In the genomic region with DNA sequence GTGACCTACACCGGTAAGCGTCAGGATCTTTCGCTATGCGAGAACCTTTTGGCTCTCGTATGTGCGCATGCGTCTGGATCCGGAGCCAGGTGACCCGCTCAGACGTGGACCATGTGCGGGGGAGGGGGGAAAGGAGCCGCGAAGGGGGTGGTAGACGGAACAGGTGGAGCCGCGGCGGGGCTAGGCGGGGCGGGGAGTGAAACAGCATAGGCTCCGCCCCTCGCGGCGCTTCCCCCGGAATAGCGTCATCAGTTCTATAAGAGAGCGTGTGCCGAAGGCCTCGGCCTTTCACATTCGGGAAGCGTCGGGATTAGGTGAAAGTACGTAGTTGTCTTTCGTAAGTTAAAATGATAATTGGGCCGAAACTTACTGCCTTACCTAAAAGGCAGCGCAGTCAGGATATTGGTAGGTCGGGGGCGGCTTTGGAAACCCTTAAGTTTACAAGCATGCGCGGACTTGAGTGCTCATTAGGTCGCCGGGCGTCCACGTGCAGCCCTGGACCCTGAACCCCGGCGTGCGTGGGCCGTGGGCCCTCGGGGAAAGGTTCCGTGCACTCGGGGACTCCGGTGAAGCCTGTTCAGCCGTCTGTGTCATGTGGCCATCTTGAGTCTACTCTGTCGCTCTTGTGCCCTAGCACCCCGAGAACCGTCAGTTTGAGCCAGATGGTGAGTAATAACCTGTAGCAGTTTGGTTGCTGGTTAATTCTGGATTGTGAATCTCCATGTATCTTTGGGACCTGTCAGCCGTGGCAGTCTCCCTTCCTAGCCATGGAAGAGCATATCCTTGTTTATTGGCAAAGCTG, we compare ENCODE assay signal across 1 cellular context.
A peak's percentile ranks its signal among the peaks of the same experiment; 100 is the strongest.
TF ChIP-seq lines count a peak whose summit lies in the region.

No MANE protein-coding gene starts in this region.

TF ChIP-seq in WTC11, 78 proteins besides CTCF, POLR2A, EP300 and RAD21 (continued from another document and continues in another):
- TF ChIP-seq, protein P1, sequence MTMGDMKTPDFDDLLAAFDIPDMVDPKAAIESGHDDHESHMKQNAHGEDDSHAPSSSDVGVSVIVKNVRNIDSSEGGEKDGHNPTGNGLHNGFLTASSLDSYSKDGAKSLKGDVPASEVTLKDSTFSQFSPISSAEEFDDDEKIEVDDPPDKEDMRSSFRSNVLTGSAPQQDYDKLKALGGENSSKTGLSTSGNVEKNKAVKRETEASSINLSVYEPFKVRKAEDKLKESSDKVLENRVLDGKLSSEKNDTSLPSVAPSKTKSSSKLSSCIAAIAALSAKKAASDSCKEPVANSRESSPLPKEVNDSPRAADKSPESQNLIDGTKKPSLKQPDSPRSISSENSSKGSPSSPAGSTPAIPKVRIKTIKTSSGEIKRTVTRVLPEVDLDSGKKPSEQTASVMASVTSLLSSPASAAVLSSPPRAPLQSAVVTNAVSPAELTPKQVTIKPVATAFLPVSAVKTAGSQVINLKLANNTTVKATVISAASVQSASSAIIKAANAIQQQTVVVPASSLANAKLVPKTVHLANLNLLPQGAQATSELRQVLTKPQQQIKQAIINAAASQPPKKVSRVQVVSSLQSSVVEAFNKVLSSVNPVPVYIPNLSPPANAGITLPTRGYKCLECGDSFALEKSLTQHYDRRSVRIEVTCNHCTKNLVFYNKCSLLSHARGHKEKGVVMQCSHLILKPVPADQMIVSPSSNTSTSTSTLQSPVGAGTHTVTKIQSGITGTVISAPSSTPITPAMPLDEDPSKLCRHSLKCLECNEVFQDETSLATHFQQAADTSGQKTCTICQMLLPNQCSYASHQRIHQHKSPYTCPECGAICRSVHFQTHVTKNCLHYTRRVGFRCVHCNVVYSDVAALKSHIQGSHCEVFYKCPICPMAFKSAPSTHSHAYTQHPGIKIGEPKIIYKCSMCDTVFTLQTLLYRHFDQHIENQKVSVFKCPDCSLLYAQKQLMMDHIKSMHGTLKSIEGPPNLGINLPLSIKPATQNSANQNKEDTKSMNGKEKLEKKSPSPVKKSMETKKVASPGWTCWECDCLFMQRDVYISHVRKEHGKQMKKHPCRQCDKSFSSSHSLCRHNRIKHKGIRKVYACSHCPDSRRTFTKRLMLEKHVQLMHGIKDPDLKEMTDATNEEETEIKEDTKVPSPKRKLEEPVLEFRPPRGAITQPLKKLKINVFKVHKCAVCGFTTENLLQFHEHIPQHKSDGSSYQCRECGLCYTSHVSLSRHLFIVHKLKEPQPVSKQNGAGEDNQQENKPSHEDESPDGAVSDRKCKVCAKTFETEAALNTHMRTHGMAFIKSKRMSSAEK (CRISPR knock-in tag; IDR thresholded peaks at IDR 0.05; ENCODE audit: borderline replicate concordance) = peak; percentile 90
- TF ChIP-seq, protein P2, sequence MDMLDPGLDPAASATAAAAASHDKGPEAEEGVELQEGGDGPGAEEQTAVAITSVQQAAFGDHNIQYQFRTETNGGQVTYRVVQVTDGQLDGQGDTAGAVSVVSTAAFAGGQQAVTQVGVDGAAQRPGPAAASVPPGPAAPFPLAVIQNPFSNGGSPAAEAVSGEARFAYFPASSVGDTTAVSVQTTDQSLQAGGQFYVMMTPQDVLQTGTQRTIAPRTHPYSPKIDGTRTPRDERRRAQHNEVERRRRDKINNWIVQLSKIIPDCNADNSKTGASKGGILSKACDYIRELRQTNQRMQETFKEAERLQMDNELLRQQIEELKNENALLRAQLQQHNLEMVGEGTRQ (CRISPR knock-in tag; IDR thresholded peaks at IDR 0.05) = peak; percentile 84
- TF ChIP-seq, protein P3, sequence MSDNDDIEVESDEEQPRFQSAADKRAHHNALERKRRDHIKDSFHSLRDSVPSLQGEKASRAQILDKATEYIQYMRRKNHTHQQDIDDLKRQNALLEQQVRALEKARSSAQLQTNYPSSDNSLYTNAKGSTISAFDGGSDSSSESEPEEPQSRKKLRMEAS (CRISPR knock-in tag; IDR thresholded peaks at IDR 0.05) = peak; percentile 97
- TF ChIP-seq TEAD1 (CRISPR knock-in tag; IDR thresholded peaks at IDR 0.05) = no peak; the same call in 1 of the 2 replicates
- no peak for TF ChIP-seq CBFB (CRISPR knock-in tag; IDR thresholded peaks at IDR 0.05; ENCODE audit: low read depth)
- TF ChIP-seq, protein P4, sequence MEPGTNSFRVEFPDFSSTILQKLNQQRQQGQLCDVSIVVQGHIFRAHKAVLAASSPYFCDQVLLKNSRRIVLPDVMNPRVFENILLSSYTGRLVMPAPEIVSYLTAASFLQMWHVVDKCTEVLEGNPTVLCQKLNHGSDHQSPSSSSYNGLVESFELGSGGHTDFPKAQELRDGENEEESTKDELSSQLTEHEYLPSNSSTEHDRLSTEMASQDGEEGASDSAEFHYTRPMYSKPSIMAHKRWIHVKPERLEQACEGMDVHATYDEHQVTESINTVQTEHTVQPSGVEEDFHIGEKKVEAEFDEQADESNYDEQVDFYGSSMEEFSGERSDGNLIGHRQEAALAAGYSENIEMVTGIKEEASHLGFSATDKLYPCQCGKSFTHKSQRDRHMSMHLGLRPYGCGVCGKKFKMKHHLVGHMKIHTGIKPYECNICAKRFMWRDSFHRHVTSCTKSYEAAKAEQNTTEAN (CRISPR knock-in tag; IDR thresholded peaks at IDR 0.05) = no peak; the same call in 1 of the 2 replicates
- TF ChIP-seq GABPB1 (CRISPR knock-in tag; IDR thresholded peaks at IDR 0.05) = no peak
- peak; percentile 95 for TF ChIP-seq PRRX2 (CRISPR knock-in tag; IDR thresholded peaks at IDR 0.05)
- TF ChIP-seq TEAD4 (CRISPR knock-in tag; IDR thresholded peaks at IDR 0.05) = peak; percentile 54; the same call in 1 of the 2 replicates
- TF ChIP-seq ESRRA (CRISPR knock-in tag; IDR thresholded peaks at IDR 0.05; ENCODE audit: borderline replicate concordance) = 0 out of 2 replicates have a peak, but pooled peaks have one; percentile 60
- TF ChIP-seq ZNF121 (CRISPR knock-in tag; IDR thresholded peaks at IDR 0.05) = no peak
- TF ChIP-seq NR2C2 (CRISPR knock-in tag; IDR thresholded peaks at IDR 0.05) = no peak
- TF ChIP-seq FOXK1 (CRISPR knock-in tag; IDR thresholded peaks at IDR 0.05) = peak; percentile 71; the same call in 1 of the 2 replicates
- TF ChIP-seq ZNF416 (CRISPR knock-in tag; IDR thresholded peaks at IDR 0.05) = peak; percentile 96
- no peak for TF ChIP-seq ZNF423 (CRISPR knock-in tag; IDR thresholded peaks at IDR 0.05)
- TF ChIP-seq OVOL2 (CRISPR knock-in tag; IDR thresholded peaks at IDR 0.05; ENCODE audit: borderline replicate concordance) = no peak
- TF ChIP-seq NFATC4 (CRISPR knock-in tag; IDR thresholded peaks at IDR 0.05) = peak; percentile 89
- no peak for TF ChIP-seq TCF7 (CRISPR knock-in tag; IDR thresholded peaks at IDR 0.05; ENCODE audit: low read depth)
- TF ChIP-seq, protein P5, sequence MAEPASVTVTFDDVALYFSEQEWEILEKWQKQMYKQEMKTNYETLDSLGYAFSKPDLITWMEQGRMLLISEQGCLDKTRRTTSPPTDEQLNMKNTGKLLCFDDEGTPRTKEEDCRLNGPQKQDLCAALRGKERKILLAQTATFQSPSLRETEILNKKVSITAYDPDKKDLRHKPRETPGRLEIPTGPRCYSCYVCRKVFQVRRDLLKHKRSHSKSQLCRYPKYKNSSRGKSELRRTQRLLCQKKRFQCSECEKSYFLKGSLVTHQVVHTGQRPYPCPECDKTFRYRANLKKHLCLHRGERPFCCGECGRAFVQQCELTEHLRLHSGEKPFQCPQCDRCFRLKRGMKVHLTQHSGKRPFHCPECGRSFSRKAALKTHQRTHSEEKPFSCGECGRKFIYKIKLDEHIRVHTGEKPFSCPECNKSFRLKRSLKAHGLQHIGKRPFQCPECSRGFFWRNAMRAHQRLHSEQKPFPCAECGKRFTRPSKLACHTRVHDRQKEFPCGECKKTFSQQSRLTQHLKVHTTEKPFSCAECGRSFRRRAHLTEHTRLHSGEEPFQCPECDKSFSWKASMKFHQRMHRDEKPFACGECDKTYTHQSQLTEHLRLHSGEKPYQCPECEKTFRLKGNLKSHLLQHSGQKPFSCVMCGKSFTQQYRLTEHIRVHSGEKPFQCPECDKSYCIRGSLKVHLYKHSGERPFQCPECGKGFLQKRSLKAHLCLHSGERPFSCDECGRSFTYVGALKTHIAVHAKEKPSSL (CRISPR knock-in tag; conservative IDR thresholded peaks at IDR 0.05) = peak; percentile 89
- TF ChIP-seq, protein P6, sequence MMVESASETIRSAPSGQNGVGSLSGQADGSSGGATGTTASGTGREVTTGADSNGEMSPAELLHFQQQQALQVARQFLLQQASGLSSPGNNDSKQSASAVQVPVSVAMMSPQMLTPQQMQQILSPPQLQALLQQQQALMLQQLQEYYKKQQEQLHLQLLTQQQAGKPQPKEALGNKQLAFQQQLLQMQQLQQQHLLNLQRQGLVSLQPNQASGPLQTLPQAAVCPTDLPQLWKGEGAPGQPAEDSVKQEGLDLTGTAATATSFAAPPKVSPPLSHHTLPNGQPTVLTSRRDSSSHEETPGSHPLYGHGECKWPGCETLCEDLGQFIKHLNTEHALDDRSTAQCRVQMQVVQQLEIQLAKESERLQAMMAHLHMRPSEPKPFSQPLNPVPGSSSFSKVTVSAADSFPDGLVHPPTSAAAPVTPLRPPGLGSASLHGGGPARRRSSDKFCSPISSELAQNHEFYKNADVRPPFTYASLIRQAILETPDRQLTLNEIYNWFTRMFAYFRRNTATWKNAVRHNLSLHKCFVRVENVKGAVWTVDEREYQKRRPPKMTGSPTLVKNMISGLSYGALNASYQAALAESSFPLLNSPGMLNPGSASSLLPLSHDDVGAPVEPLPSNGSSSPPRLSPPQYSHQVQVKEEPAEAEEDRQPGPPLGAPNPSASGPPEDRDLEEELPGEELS (CRISPR knock-in tag; IDR thresholded peaks at IDR 0.05) = peak; percentile 35; the same call in 1 of the 2 replicates
- TF ChIP-seq, protein P7, sequence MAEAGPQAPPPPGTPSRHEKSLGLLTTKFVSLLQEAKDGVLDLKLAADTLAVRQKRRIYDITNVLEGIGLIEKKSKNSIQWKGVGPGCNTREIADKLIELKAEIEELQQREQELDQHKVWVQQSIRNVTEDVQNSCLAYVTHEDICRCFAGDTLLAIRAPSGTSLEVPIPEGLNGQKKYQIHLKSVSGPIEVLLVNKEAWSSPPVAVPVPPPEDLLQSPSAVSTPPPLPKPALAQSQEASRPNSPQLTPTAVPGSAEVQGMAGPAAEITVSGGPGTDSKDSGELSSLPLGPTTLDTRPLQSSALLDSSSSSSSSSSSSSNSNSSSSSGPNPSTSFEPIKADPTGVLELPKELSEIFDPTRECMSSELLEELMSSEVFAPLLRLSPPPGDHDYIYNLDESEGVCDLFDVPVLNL (CRISPR knock-in tag; IDR thresholded peaks at IDR 0.05; ENCODE audit: borderline replicate concordance, low read depth) = no peak
- TF ChIP-seq, protein P8, sequence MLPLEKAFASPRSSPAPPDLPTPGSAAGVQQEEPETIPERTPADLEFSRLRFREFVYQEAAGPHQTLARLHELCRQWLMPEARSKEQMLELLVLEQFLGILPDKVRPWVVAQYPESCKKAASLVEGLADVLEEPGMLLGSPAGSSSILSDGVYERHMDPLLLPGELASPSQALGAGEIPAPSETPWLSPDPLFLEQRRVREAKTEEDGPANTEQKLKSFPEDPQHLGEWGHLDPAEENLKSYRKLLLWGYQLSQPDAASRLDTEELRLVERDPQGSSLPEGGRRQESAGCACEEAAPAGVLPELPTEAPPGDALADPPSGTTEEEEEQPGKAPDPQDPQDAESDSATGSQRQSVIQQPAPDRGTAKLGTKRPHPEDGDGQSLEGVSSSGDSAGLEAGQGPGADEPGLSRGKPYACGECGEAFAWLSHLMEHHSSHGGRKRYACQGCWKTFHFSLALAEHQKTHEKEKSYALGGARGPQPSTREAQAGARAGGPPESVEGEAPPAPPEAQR (CRISPR knock-in tag; IDR thresholded peaks at IDR 0.05) = no peak
- TF ChIP-seq, protein P9, sequence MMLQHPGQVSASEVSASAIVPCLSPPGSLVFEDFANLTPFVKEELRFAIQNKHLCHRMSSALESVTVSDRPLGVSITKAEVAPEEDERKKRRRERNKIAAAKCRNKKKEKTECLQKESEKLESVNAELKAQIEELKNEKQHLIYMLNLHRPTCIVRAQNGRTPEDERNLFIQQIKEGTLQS (CRISPR knock-in tag; conservative IDR thresholded peaks at IDR 0.05) = no peak
- TF ChIP-seq ZNF219 (CRISPR knock-in tag; IDR thresholded peaks at IDR 0.05; ENCODE audit: borderline replicate concordance) = 0 out of 2 replicates have a peak, but pooled peaks have one; percentile 19
- TF ChIP-seq, protein P10, sequence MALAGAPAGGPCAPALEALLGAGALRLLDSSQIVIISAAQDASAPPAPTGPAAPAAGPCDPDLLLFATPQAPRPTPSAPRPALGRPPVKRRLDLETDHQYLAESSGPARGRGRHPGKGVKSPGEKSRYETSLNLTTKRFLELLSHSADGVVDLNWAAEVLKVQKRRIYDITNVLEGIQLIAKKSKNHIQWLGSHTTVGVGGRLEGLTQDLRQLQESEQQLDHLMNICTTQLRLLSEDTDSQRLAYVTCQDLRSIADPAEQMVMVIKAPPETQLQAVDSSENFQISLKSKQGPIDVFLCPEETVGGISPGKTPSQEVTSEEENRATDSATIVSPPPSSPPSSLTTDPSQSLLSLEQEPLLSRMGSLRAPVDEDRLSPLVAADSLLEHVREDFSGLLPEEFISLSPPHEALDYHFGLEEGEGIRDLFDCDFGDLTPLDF (CRISPR knock-in tag; IDR thresholded peaks at IDR 0.05) = peak; percentile 68; the same call in 1 of the 2 replicates
- TF ChIP-seq JAZF1 (CRISPR knock-in tag; IDR thresholded peaks at IDR 0.05) = no peak
- TF ChIP-seq SP1 (CRISPR knock-in tag; conservative IDR thresholded peaks at IDR 0.05) = peak; percentile 78
- TF ChIP-seq FOXP1 (CRISPR knock-in tag; IDR thresholded peaks at IDR 0.05; ENCODE audit: borderline replicate concordance) = peak; percentile 88; the same call in 1 of the 2 replicates
- TF ChIP-seq RORB (CRISPR knock-in tag; IDR thresholded peaks at IDR 0.05) = no peak
- TF ChIP-seq SOX15 (CRISPR knock-in tag; IDR thresholded peaks at IDR 0.05) = no peak
- TF ChIP-seq, protein P11, sequence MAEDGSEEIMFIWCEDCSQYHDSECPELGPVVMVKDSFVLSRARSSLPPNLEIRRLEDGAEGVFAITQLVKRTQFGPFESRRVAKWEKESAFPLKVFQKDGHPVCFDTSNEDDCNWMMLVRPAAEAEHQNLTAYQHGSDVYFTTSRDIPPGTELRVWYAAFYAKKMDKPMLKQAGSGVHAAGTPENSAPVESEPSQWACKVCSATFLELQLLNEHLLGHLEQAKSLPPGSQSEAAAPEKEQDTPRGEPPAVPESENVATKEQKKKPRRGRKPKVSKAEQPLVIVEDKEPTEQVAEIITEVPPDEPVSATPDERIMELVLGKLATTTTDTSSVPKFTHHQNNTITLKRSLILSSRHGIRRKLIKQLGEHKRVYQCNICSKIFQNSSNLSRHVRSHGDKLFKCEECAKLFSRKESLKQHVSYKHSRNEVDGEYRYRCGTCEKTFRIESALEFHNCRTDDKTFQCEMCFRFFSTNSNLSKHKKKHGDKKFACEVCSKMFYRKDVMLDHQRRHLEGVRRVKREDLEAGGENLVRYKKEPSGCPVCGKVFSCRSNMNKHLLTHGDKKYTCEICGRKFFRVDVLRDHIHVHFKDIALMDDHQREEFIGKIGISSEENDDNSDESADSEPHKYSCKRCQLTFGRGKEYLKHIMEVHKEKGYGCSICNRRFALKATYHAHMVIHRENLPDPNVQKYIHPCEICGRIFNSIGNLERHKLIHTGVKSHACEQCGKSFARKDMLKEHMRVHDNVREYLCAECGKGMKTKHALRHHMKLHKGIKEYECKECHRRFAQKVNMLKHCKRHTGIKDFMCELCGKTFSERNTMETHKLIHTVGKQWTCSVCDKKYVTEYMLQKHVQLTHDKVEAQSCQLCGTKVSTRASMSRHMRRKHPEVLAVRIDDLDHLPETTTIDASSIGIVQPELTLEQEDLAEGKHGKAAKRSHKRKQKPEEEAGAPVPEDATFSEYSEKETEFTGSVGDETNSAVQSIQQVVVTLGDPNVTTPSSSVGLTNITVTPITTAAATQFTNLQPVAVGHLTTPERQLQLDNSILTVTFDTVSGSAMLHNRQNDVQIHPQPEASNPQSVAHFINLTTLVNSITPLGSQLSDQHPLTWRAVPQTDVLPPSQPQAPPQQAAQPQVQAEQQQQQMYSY (CRISPR knock-in tag; IDR thresholded peaks at IDR 0.05) = 0 out of 2 replicates have a peak, but pooled peaks have one; percentile 4
